Comparison of ENCODE assay signal across 8 cellular contexts in the genomic region with DNA sequence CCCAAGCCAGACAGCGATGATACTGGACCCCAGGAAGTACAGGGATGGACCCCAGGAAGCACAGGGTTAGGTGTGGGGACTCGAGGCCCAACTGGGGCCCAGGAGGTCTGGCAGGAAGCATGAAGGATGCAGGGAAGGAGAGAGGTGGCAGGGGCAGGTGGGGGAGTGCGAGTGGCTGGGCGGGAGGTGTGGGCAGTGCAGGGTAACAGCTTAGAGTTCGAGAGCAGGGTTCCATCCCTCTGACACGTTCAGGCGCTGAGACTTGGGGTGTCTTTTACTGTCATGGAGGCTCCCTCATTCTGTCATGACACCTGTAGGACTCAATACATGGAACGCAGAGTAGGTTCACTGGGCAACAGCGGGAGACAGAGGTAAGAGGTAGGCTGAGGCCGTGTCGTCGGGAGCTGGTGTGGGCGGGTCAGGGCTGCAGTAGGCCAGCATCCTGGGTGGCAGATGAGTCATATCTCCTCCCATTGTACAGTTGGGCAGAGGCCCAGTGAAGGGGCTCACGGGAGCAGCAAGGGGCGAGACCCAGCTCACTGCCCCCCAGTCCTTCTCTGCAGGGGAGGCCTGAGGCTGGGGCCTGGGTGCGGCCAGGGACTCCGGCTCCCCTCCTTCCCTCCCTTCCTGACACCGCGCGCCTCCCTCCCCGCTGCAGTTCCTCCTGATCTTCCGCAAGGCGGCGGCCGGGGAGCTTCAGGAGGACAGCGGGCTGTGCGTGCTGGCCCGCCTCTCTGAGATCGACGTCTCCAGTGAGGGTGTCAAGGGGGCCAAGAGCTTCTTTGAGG. TPM values are rescaled to one million over a fixed set of nuclear protein-coding genes. Genes with fewer than 3 reads are reported as not detected.
DNase-seq lines count a peak whose midpoint lies in the region; ATAC-seq and TF ChIP-seq lines count a peak whose summit lies in the region.

No MANE protein-coding gene starts in this region.

- H3K27me3 ChIP-seq in stomach (no peaks in the 10 kb centered on the region), WERI-Rb-1 (ENCODE audit: insufficient read depth, low read depth, severe bottlenecking) (no peaks in the 10 kb centered on the region)

- intact Hi-C loops in stomach (cut with DNase I; ENCODE audit: low total_unique reads) = loop anchor here (5.0 kb wide), 1 partner anchor 99 kb away; no protein-coding TSS in a partner anchor

- peaks cover 45 to 71% (median 50%) of the 10 kb centered on the region in 4 donors for H3K36me3 ChIP-seq in stomach
- H3K36me3 ChIP-seq in WERI-Rb-1 = peaks cover 73% of the 10 kb centered on the region

- DNase-seq in NB4 (ENCODE audit: low read depth) (peak; percentile 73), amniotic epithelial cell (ENCODE audit: low read depth) (peak; percentile 69), islet precursor cell (peak; percentile 64), stomach (no peak), NCI-H1436 treated with DMSO at 0.1 percent for 48 hours (lab: John Stamatoyannopoulos, UW) (no peak), WERI-Rb-1 (no peak)

- H3K27ac ChIP-seq in stomach (peak overlapping the region; percentile 84 to 95 (median 85)), WERI-Rb-1 (no peak overlapping the region)

- WGBS in stomach, 5 donors = 57 to 77% (median 67%) methylated on average over 28 to 30 of the region's 30 CpGs

- H3K4me3 ChIP-seq in NB4 (ENCODE audit: low read depth, low read length) = no peak overlapping the region
- H3K4me3 ChIP-seq in stomach = peak overlapping the region in 1 of 4 donors; percentile 0
- no peak overlapping the region for H3K4me3 ChIP-seq in WERI-Rb-1 (ENCODE audit: low read depth, low read length)

- peaks cover 45 to 81% (median 62%) of the 10 kb centered on the region in 4 donors for H3K4me1 ChIP-seq in stomach

- no peak for TF ChIP-seq POLR2A in NB4 (IDR thresholded peaks at IDR 0.05; ENCODE audit: extremely low read depth, insufficient read length)
- no peak for TF ChIP-seq POLR2A in stomach (IDR thresholded peaks at IDR 0.05)

- ATAC-seq in GM19351 (IDR thresholded peaks at IDR 0.05; ENCODE audit: unreplicated experiment) = no peak
- ATAC-seq in GM19035 (IDR thresholded peaks at IDR 0.05; ENCODE audit: unreplicated experiment) = no peak

- no peak for TF ChIP-seq EP300 in stomach (IDR thresholded peaks at IDR 0.05)

- TF ChIP-seq CTCF in NB4 (IDR thresholded peaks at IDR 0.05; ENCODE audit: low read depth, low read length) = no peak
- TF ChIP-seq CTCF in stomach (IDR thresholded peaks at IDR 0.05) = peak in 3 of 7 experiments; percentile 10 to 33 (median 15)
- TF ChIP-seq CTCF in WERI-Rb-1 (IDR thresholded peaks at IDR 0.05; ENCODE audit: low read depth, low read length) = no peak

- H3K9me3 ChIP-seq in stomach = no peaks in the 10 kb centered on the region
- no peaks in the 10 kb centered on the region for H3K9me3 ChIP-seq in WERI-Rb-1 (ENCODE audit: severe bottlenecking)

RNA-seq across cellular contexts. Expression of gene CTRC, which starts 11.6 kb away (rescaled TPM):
- not detected for total RNA-seq in stomach
- 1 to 10 TPM in 2 of 3 donors, under 1 TPM in 1; 0.88 to 9.8 (median 3.2) TPM for polyA plus RNA-seq in stomach

RNA-seq across cellular contexts. Expression of gene EFHD2, which starts 17.0 kb away (rescaled TPM):
- total RNA-seq in stomach = 100 to 1,000 TPM in 2 of 5 donors, 10 to 100 TPM in 3; 36.2 to 191 (median 67.0) TPM
- polyA plus RNA-seq in stomach = 100 to 1,000 TPM in 2 of 3 donors, 10 to 100 TPM in 1; 64.5 to 169 (median 101) TPM

RNA-seq across cellular contexts. Expression of gene CELA2A, which starts 29.8 kb away (rescaled TPM):
- total RNA-seq in stomach = under 1 TPM in 1 of 5 donors, not detected in 4; 0.55 TPM
- polyA plus RNA-seq in stomach = 1 to 10 TPM in 2 of 3 donors, under 1 TPM in 1; 0.43 to 3.1 (median 1.6) TPM

RNA-seq across cellular contexts. Expression of gene CELA2B, which starts 49.2 kb away (rescaled TPM):
- total RNA-seq in stomach = not detected
- not detected for polyA plus RNA-seq in stomach

Comparison
In these comparisons a context has a peak if more than half of its experiments do, and no peak if none do; other contexts are left out.
1. DNase-seq: peak in NB4 (single experiment), amniotic epithelial cell (single experiment) and islet precursor cell (single experiment); none in stomach (single experiment), NCI-H1436 treated with DMSO at 0.1 percent for 48 hours (single experiment) and WERI-Rb-1 (single experiment).